In genomic region chr1:54834007-54834541, GRCh38 we compare ENCODE assay signal across 19 cellular contexts. TPM values are rescaled to one million over a fixed set of nuclear protein-coding genes. Genes with fewer than 3 reads are reported as not detected.
DNase-seq lines count a peak whose midpoint lies in the region; ATAC-seq, FAIRE-seq and TF ChIP-seq lines count a peak whose summit lies in the region.
"Had no signal": no experiment of that assay in that cellular context is flagged by ENCODE, and none has a peak within 500 bp of the region (broad histone marks: within the 10 kb centered on the region; RNA-seq: fewer than 3 reads in every experiment).

No MANE protein-coding gene starts in this region.

- no peaks in the 10 kb centered on the region for H3K9me3 ChIP-seq in HepG2 (ENCODE audit: low read length)
- H3K9me3 ChIP-seq in right lobe of liver = no peaks in the 10 kb centered on the region
- H3K9me3 ChIP-seq in HEK293 (ENCODE audit: control insufficient read depth, insufficient read depth, low read depth, low read length) = no peaks in the 10 kb centered on the region
- no peaks in the 10 kb centered on the region for H3K9me3 ChIP-seq in K562 (replicated peaks; ENCODE audit: control insufficient read depth, insufficient read depth, low read depth, low read length)
- H3K9me3 ChIP-seq: BE2C, Caco-2 had no signal

- no peaks in the 10 kb centered on the region for H3K9me1 ChIP-seq in K562 (ENCODE audit: control insufficient read depth, insufficient read depth, low read length)

- H3K4me2 ChIP-seq in HepG2 (ENCODE audit: low read depth, low read length) = no peak overlapping the region
- no peak overlapping the region for H3K4me2 ChIP-seq in K562 (ENCODE audit: insufficient read depth, low read length)
- H3K4me2 ChIP-seq: KMS-11 had no signal

- FAIRE-seq in HepG2 (lab: Jason Lieb, UNC) (no peak), K562 (lab: Jason Lieb, UNC) (no peak), GM12891 (lab: Jason Lieb, UNC) (no peak)
- FAIRE-seq: A204.1, D721Med, H1, HTR-8/SVneo had no signal

- no peak for DNase-seq in HepG2 (ENCODE audit: low spot score)
- no peak for DNase-seq in right lobe of liver
- DNase-seq in K562 (ENCODE audit: extremely low read depth in 1 of 4, low spot score in 3 of 4) = no peak
- no peak for DNase-seq in NCI-H2107 treated with DMSO at 0.1 percent for 48 hours (lab: John Stamatoyannopoulos, UW; ENCODE audit: unreplicated experiment)
- DNase-seq in GM12891 (ENCODE audit: insufficient read length, low spot score) = no peak
- DNase-seq: ACHN; BE2C; C1 segment of cervical spinal cord; Caco-2; CD4-positive, alpha-beta T cell; GDM1; H9 had no signal

- CTCF ChIA-PET in HepG2 (lab: Yijun Ruan, JAX; ENCODE audit: low intra/inter-chr PET ratio, low total read pairs) (no interaction called here), HEK293 (lab: Yijun Ruan, JAX) (interaction anchor here (1.6 kb wide), 1 partner anchor 116 kb away, joined by 3 read pairs; no protein-coding TSS in a partner anchor), K562 (lab: Yijun Ruan, JAX; ENCODE audit: low intra/inter-chr PET ratio) (no interaction called here)

- TF ChIP-seq RAD21 in HepG2 (CRISPR knock-in tag; IDR thresholded peaks at IDR 0.05) (no peak), K562 (CRISPR knock-in tag; conservative IDR thresholded peaks at IDR 0.05 in 1 of 2, IDR thresholded peaks at IDR 0.05 in 1 of 2) (no peak)

- intact Hi-C loops in HepG2 (cut with micrococcal nuclease; ENCODE audit: unreplicated experiment) = no loop called here
- intact Hi-C loops in right lobe of liver (cut with DNase I) = no loop called here
- intact Hi-C loops in K562 (cut with micrococcal nuclease) = no loop called here

- H3K36me3 ChIP-seq in HepG2 (replicated peaks in 1 of 2; ENCODE audit: control insufficient read depth in 1 of 2, insufficient read depth in 2 of 2, low read length in 2 of 2) (no peaks in the 10 kb centered on the region), right lobe of liver (no peaks in the 10 kb centered on the region), HEK293 (ENCODE audit: control insufficient read depth in 2 of 2, insufficient read depth in 1 of 2, low read length in 2 of 2) (no peaks in the 10 kb centered on the region), K562 (ENCODE audit: control insufficient read depth, insufficient read depth, low read length) (no peaks in the 10 kb centered on the region)
- H3K36me3 ChIP-seq: BE2C had no signal

- H3K27me3 ChIP-seq in HepG2 (ENCODE audit: control insufficient read depth in 1 of 2, insufficient read depth in 2 of 2, low read length in 2 of 2) = peaks cover 0 to 26% of the 10 kb centered on the region in 2 experiments; a peak in 4 of 5 replicates
- H3K27me3 ChIP-seq in right lobe of liver = no peaks in the 10 kb centered on the region
- peaks cover 16 to 35% of the 10 kb centered on the region in 2 experiments; a peak in 4 of 5 replicates for H3K27me3 ChIP-seq in K562 (ENCODE audit: control insufficient read depth in 2 of 2, insufficient read depth in 2 of 2, low read length in 2 of 2)
- H3K27me3 ChIP-seq: BE2C had no signal

- H3K4me1 ChIP-seq in HepG2 (ENCODE audit: insufficient read depth, low read length) = peaks cover 21% of the 10 kb centered on the region
- H3K4me1 ChIP-seq in right lobe of liver = no peaks in the 10 kb centered on the region
- H3K4me1 ChIP-seq in HEK293 (ENCODE audit: control insufficient read depth, insufficient read depth, low read length) = no peaks in the 10 kb centered on the region
- no peaks in the 10 kb centered on the region for H3K4me1 ChIP-seq in K562 (replicated peaks in 1 of 2; ENCODE audit: control insufficient read depth in 2 of 2, insufficient read depth in 2 of 2, low read length in 2 of 2)
- H3K4me1 ChIP-seq: BE2C, Caco-2 had no signal

- POLR2A ChIA-PET in HepG2 (lab: Yijun Ruan, JAX) = no interaction called here
- POLR2A ChIA-PET in HEK293 (lab: Yijun Ruan, JAX) = no interaction called here
- POLR2A ChIA-PET in K562 (lab: Yijun Ruan, JAX) = interaction anchor here (1.5 to 1.6 kb wide), 2 partner anchors 14 kb away, joined by 6 read pairs; no protein-coding TSS in a partner anchor

- H3K4me3 ChIP-seq in HepG2 (replicated peaks in 1 of 3; ENCODE audit: insufficient read depth in 1 of 3, low read depth in 2 of 3, low read length in 3 of 3) (no peak overlapping the region), right lobe of liver (no peak overlapping the region), HEK293 (ENCODE audit: low read depth, low read length) (no peak overlapping the region), K562 (no peak overlapping the region)

- WGBS in HepG2 (ENCODE audit: low lambda C conversion rate) = 0% methylated on average over 1 of the region's 1 CpG
- WGBS in right lobe of liver (ENCODE audit: insufficient coverage, low coverage, low lambda C conversion rate, missing lambda C conversion rate) = 86% methylated on average over 1 of the region's 1 CpG
- 7% methylated on average over 1 of the region's 1 CpG for WGBS in K562 (ENCODE audit: insufficient coverage, low coverage, missing lambda C conversion rate)

- TF ChIP-seq POLR2A in HepG2 (IDR thresholded peaks at IDR 0.05; ENCODE audit: insufficient read depth in 1 of 2, low read depth in 2 of 2, low read length in 2 of 2) = no peak
- no peak for TF ChIP-seq POLR2A in right lobe of liver (IDR thresholded peaks at IDR 0.05)
- TF ChIP-seq POLR2A in K562 (conservative IDR thresholded peaks at IDR 0.05) = no peak
- TF ChIP-seq POLR2A in GM12891 (IDR thresholded peaks at IDR 0.05; ENCODE audit: low read depth, low read length) = no peak

- no peak for ATAC-seq in HepG2
- no peak for ATAC-seq in right lobe of liver
- ATAC-seq in K562 = no peak
- no peak for ATAC-seq in HG03025 (IDR thresholded peaks at IDR 0.05; ENCODE audit: low FRiP score, unreplicated experiment)

- no peaks in the 10 kb centered on the region for H3K79me2 ChIP-seq in HepG2 (ENCODE audit: insufficient read depth, low read length)
- H3K79me2 ChIP-seq in K562 (ENCODE audit: control insufficient read depth, insufficient read depth, low read length) = no peaks in the 10 kb centered on the region

- no TSS peak for BruUV-seq in HepG2 (replicated peaks; lab: Mats Ljungman, UMichigan)
- BruUV-seq in K562 (replicated peaks; lab: Mats Ljungman, UMichigan) = no TSS peak

- H3K9ac ChIP-seq in HepG2 (ENCODE audit: insufficient read depth, low read depth, low read length) = no peak overlapping the region
- H3K9ac ChIP-seq in K562 (ENCODE audit: insufficient read depth in 1 of 2, low read depth in 2 of 2, low read length in 2 of 2) = no peak overlapping the region
- H3K9ac ChIP-seq: KMS-11 had no signal

- H4K20me1 ChIP-seq in HepG2 (ENCODE audit: insufficient read depth, low read length) (no peaks in the 10 kb centered on the region), K562 (replicated peaks; ENCODE audit: control insufficient read depth, insufficient read depth, low read length) (no peaks in the 10 kb centered on the region)

- no peak for TF ChIP-seq CTCF in HepG2 (CRISPR knock-in tag; IDR thresholded peaks at IDR 0.05)
- no peak for TF ChIP-seq CTCF in right lobe of liver (IDR thresholded peaks at IDR 0.05)
- no peak for TF ChIP-seq CTCF in HEK293 (tag by site-specific recombination; IDR thresholded peaks at IDR 0.05)
- no peak for TF ChIP-seq CTCF in K562 (IDR thresholded peaks at IDR 0.05 in 2 of 3, conservative IDR thresholded peaks at IDR 0.05 in 1 of 3; ENCODE audit: insufficient read depth in 2 of 3, low read depth in 1 of 3, low read length in 3 of 3)

- no peak for TF ChIP-seq EP300 in HepG2 (IDR thresholded peaks at IDR 0.05; ENCODE audit: low read depth in 2 of 2, low read length in 2 of 2)
- TF ChIP-seq EP300 in HepG2 (CRISPR knock-in tag; IDR thresholded peaks at IDR 0.05; ENCODE audit: borderline replicate concordance) = no peak
- TF ChIP-seq EP300 in K562 (IDR thresholded peaks at IDR 0.05; ENCODE audit: low read length) = no peak

- in situ Hi-C loops in HepG2 (cut with HindIII; ENCODE audit: extremely low pct_ligation_motif_present, low pct_unique_long_range_greater_than_20kb) (no loop called here), K562 (cut with MboI) (no loop called here)

- H3K27ac ChIP-seq in HepG2 (ENCODE audit: extremely low read length, insufficient read depth, low read length) (no peak overlapping the region), right lobe of liver (no peak overlapping the region), HEK293 (ENCODE audit: extremely low read depth, low read depth, low read length) (no peak overlapping the region), K562 (ENCODE audit: extremely low read depth, low read depth, low read length) (no peak overlapping the region)
- H3K27ac ChIP-seq: KMS-11 had no signal

- H2AFZ ChIP-seq in HepG2 (ENCODE audit: low read length) (no peak overlapping the region), K562 (ENCODE audit: low read depth, low read length) (no peak overlapping the region)

RNA-seq across cellular contexts. Expression of gene TTC22, which starts 33.0 kb away (rescaled TPM):
- not detected in 2 replicates for total RNA-seq in HepG2 (2016; rRNA removed; fragmentation: Illumina TruSeq; extraction: Trizol)
- total RNA-seq in HepG2 (2016; cell fraction: cytosol; rRNA removed; fragmentation: Illumina TruSeq; extraction: Trizol; ENCODE audit: low read depth) = not detected in 2 replicates
- not detected in 2 replicates for total RNA-seq in HepG2 (2016; cell fraction: insoluble cytoplasmic fraction; rRNA removed; fragmentation: Illumina TruSeq; extraction: Trizol)
- total RNA-seq in HepG2 (2016; cell fraction: membrane; rRNA removed; fragmentation: Illumina TruSeq; extraction: Trizol) = not detected in 2 replicates
- total RNA-seq in HepG2 (2016; cell fraction: nucleus; rRNA removed; fragmentation: Illumina TruSeq; extraction: Trizol) = not detected in 2 replicates
- not detected in 2 replicates for polyA plus RNA-seq in HepG2 (2011; rRNA removed)
- not detected in 2 replicates for polyA plus RNA-seq in HepG2 (2011; cell fraction: cytosol; rRNA removed)
- polyA plus RNA-seq in HepG2 (2011; cell fraction: nucleus; rRNA removed) = not detected in 2 replicates
- polyA plus RNA-seq in HepG2 (2012) = not detected in 2 replicates
- polyA plus RNA-seq in HepG2 (2016; cell fraction: cytosol; fragmentation: Illumina TruSeq; extraction: Trizol; ENCODE audit: low read depth) = not detected in 2 replicates
- not detected in 2 replicates for polyA plus RNA-seq in HepG2 (2016; cell fraction: insoluble cytoplasmic fraction; fragmentation: Illumina TruSeq; extraction: Trizol; ENCODE audit: low read depth)
- not detected in 2 replicates for polyA plus RNA-seq in HepG2 (2016; cell fraction: membrane; fragmentation: Illumina TruSeq; extraction: Trizol; ENCODE audit: low read depth)
- polyA plus RNA-seq in HepG2 (2016; cell fraction: nucleus; fragmentation: Illumina TruSeq; extraction: Trizol; ENCODE audit: insufficient read depth, low read depth) = not detected in 2 replicates
- 0.05 TPM in 1 of 2 replicates, not detected in the other for polyA minus RNA-seq in HepG2 (2011; rRNA and poly(A)+ RNA removed; ENCODE audit: low replicate concordance)
- polyA minus RNA-seq in HepG2 (2011; cell fraction: cytosol; rRNA and poly(A)+ RNA removed) = 1.1 TPM in 1 of 2 replicates, not detected in the other
- not detected in 2 replicates for polyA minus RNA-seq in HepG2 (2011; cell fraction: nucleus; rRNA and poly(A)+ RNA removed)
- total RNA-seq in right lobe of liver = 1 to 10 TPM; 2.7 to 8.9 (median 4.7) TPM
- not detected in 2 replicates for total RNA-seq in K562 (2011; cell fraction: chromatin; rRNA removed; ENCODE audit: low replicate concordance)
- total RNA-seq in K562 (2011; cell fraction: nucleolus; rRNA removed) = not detected in 2 replicates
- total RNA-seq in K562 (2011; cell fraction: nucleoplasm; rRNA removed) = not detected in 2 replicates
- not detected in 2 replicates for total RNA-seq in K562 (2014; rRNA removed)
- not detected in 2 replicates for total RNA-seq in K562 (2014; rRNA removed; fragmentation: Illumina TruSeq; extraction: Trizol)
- total RNA-seq in K562 (2015; rRNA removed; fragmentation: Illumina TruSeq; extraction: Trizol) = not detected in 2 replicates
- total RNA-seq in K562 (2021) = not detected in 2 replicates
- 0.03 TPM in 1 of 2 replicates, not detected in the other for polyA plus RNA-seq in K562 (2011; rRNA removed)
- 0.03 TPM in 2 replicates for polyA plus RNA-seq in K562 (2011; cell fraction: cytosol; rRNA removed)
- polyA plus RNA-seq in K562 (2011; cell fraction: nucleus; rRNA removed) = 0.07 TPM in 1 of 2 replicates, not detected in the other
- polyA plus RNA-seq in K562 (2012) = 0.09 and 0.14 TPM in 2 replicates
- not detected in 2 replicates for polyA plus RNA-seq in K562 (2014; fragmentation: Illumina TruSeq; extraction: Trizol)
- polyA plus RNA-seq in K562 (2014; fragmentation: Nextera tagmentation; extraction: Ambion mirVana) = under 1 TPM in 1 of 2 experiments, not detected in 1; 0.07 TPM
- polyA plus RNA-seq in K562 (2014; rRNA removed) = 0.23 TPM in 1 of 2 replicates, not detected in the other
- polyA minus RNA-seq in K562 (2011; rRNA and poly(A)+ RNA removed) = not detected in 2 replicates
- not detected in 2 replicates for polyA minus RNA-seq in K562 (2011; cell fraction: cytosol; rRNA and poly(A)+ RNA removed)
- not detected in 2 replicates for polyA minus RNA-seq in K562 (2011; cell fraction: nucleus; rRNA and poly(A)+ RNA removed)
- 0.27 TPM for polyA plus RNA-seq in GM12891 (2012; ENCODE audit: low read depth, missing spikeins)

RNA-seq across cellular contexts. Expression of gene DHCR24, which starts 52.9 kb away (rescaled TPM):
- total RNA-seq in HepG2 (2016; rRNA removed; fragmentation: Illumina TruSeq; extraction: Trizol) (250 and 448 TPM in 2 replicates), right lobe of liver (1,000 to 10,000 TPM in 1 of 6 experiments, 100 to 1,000 TPM in 5; 319 to 1,976 (median 596) TPM), K562 (2014; rRNA removed) (93.5 and 113 TPM in 2 replicates), K562 (2014; rRNA removed; fragmentation: Illumina TruSeq; extraction: Trizol) (70.6 and 74.3 TPM in 2 replicates), K562 (2015; rRNA removed; fragmentation: Illumina TruSeq; extraction: Trizol) (79.9 and 82.1 TPM in 2 replicates), K562 (2021) (158 and 161 TPM in 2 replicates)
- 49.9 and 51.0 TPM in 2 replicates for total RNA-seq in HepG2 (2016; cell fraction: cytosol; rRNA removed; fragmentation: Illumina TruSeq; extraction: Trizol; ENCODE audit: low read depth)
- 228 and 439 TPM in 2 replicates for total RNA-seq in HepG2 (2016; cell fraction: insoluble cytoplasmic fraction; rRNA removed; fragmentation: Illumina TruSeq; extraction: Trizol)
- total RNA-seq in HepG2 (2016; cell fraction: membrane; rRNA removed; fragmentation: Illumina TruSeq; extraction: Trizol) = 153 and 157 TPM in 2 replicates
- 410 and 468 TPM in 2 replicates for total RNA-seq in HepG2 (2016; cell fraction: nucleus; rRNA removed; fragmentation: Illumina TruSeq; extraction: Trizol)
- polyA plus RNA-seq in HepG2 (2011; rRNA removed) (374 and 484 TPM in 2 replicates), K562 (2011; rRNA removed) (137 and 183 TPM in 2 replicates), K562 (2014; fragmentation: Illumina TruSeq; extraction: Trizol) (138 and 140 TPM in 2 replicates), K562 (2014; fragmentation: Nextera tagmentation; extraction: Ambion mirVana) (10 to 100 TPM; 23.4 to 29.6 TPM), K562 (2014; rRNA removed) (69.9 and 70.7 TPM in 2 replicates)
- 348 and 453 TPM in 2 replicates for polyA plus RNA-seq in HepG2 (2011; cell fraction: cytosol; rRNA removed)
- 376 and 486 TPM in 2 replicates for polyA plus RNA-seq in HepG2 (2011; cell fraction: nucleus; rRNA removed)
- 453 and 672 TPM in 2 replicates for polyA plus RNA-seq in HepG2 (2012)
- polyA plus RNA-seq in HepG2 (2016; cell fraction: cytosol; fragmentation: Illumina TruSeq; extraction: Trizol; ENCODE audit: low read depth) = 36.9 and 39.3 TPM in 2 replicates
- 202 and 215 TPM in 2 replicates for polyA plus RNA-seq in HepG2 (2016; cell fraction: insoluble cytoplasmic fraction; fragmentation: Illumina TruSeq; extraction: Trizol; ENCODE audit: low read depth)
- 86.7 and 89.8 TPM in 2 replicates for polyA plus RNA-seq in HepG2 (2016; cell fraction: membrane; fragmentation: Illumina TruSeq; extraction: Trizol; ENCODE audit: low read depth)
- 516 and 527 TPM in 2 replicates for polyA plus RNA-seq in HepG2 (2016; cell fraction: nucleus; fragmentation: Illumina TruSeq; extraction: Trizol; ENCODE audit: insufficient read depth, low read depth)
- 777 and 2,246 TPM in 2 replicates for polyA minus RNA-seq in HepG2 (2011; rRNA and poly(A)+ RNA removed; ENCODE audit: low replicate concordance)
- 316 and 502 TPM in 2 replicates for polyA minus RNA-seq in HepG2 (2011; cell fraction: cytosol; rRNA and poly(A)+ RNA removed)
- polyA minus RNA-seq in HepG2 (2011; cell fraction: nucleus; rRNA and poly(A)+ RNA removed) = 197 and 218 TPM in 2 replicates
- total RNA-seq in K562 (2011; cell fraction: chromatin; rRNA removed; ENCODE audit: low replicate concordance) = 237 and 531 TPM in 2 replicates
- 417 and 435 TPM in 2 replicates for total RNA-seq in K562 (2011; cell fraction: nucleolus; rRNA removed)
- 411 and 423 TPM in 2 replicates for total RNA-seq in K562 (2011; cell fraction: nucleoplasm; rRNA removed)
- polyA plus RNA-seq in K562 (2011; cell fraction: cytosol; rRNA removed) = 207 and 209 TPM in 2 replicates
- polyA plus RNA-seq in K562 (2011; cell fraction: nucleus; rRNA removed) = 214 and 280 TPM in 2 replicates
- 93.6 and 212 TPM in 2 replicates for polyA plus RNA-seq in K562 (2012)
- polyA minus RNA-seq in K562 (2011; rRNA and poly(A)+ RNA removed) = 215 and 292 TPM in 2 replicates
- 158 and 163 TPM in 2 replicates for polyA minus RNA-seq in K562 (2011; cell fraction: cytosol; rRNA and poly(A)+ RNA removed)
- 97.6 and 98.3 TPM in 2 replicates for polyA minus RNA-seq in K562 (2011; cell fraction: nucleus; rRNA and poly(A)+ RNA removed)
- polyA plus RNA-seq in GM12891 (2012; ENCODE audit: low read depth, missing spikeins) = 59.4 TPM

Comparison
In these comparisons a context has a peak if more than half of its experiments do, and no peak if none do; other contexts are left out.
1. Of the 241 proteins assayed by ChIP-seq in both HepG2 and K562: peak only in HepG2: MAFF; only in K562: none; in both: none; in neither: 239; mixed calls (peak in some experiments, not most) for 1.